In genomic region chr3:173957646-173958045, GRCh38 we compare ENCODE assay signal across 1 cellular context.
TF ChIP-seq lines count a peak whose summit lies in the region.

No MANE protein-coding gene starts in this region.

TF ChIP-seq in H1, 55 proteins besides CTCF, POLR2A, EP300 and RAD21 (continued from another document):
- no peak for TF ChIP-seq POLR2AphosphoS5 (IDR thresholded peaks at IDR 0.05; ENCODE audit: low read depth, low read length)
- no peak for TF ChIP-seq ZNF274 (IDR thresholded peaks at IDR 0.05; ENCODE audit: borderline replicate concordance, extremely low read depth, low read length)
